ENCODE assay signal across 8 cellular contexts in the genomic region with DNA sequence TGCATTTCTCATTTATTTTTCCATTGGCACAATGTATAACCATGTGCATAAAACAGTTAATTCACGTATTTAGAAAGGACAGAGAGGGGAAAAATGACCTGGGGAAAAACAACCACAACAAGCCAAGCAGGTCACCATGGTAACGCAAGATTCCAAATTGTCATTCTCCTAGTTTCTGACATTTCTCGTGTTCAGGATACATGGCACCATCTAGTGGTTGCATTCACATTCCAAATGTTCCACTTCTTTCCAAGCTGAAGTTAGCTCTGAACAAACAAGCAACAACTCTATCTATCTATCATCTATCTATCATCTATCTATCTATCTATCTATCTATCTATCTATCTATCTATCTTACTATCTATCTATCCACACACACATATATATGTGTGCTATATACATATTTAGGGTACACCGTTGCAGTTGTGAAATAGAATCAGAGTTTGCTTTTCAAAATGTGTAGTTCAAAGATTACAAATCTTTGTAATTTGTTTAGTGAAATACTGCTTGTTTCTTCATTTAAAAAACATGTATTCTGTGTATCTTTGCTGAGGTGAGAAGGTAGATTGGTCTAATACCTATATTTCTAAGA.
A peak's percentile ranks its signal among the peaks of the same experiment; 100 is the strongest.
DNase-seq lines count a peak whose midpoint lies in the region; ATAC-seq and TF ChIP-seq lines count a peak whose summit lies in the region.

No MANE protein-coding gene starts in this region.

- no peaks in the 10 kb centered on the region for H3K27me3 Mint-ChIP-seq in activated T-cell treated with anti-CD3 and anti-CD28 coated beads, Interleukin-2, amount 50 U/mL, for 72 hours (ENCODE audit: low read depth)
- H3K27me3 Mint-ChIP-seq in activated T-cell treated with anti-CD3 and anti-CD28 coated beads, Interleukin-2, amount 50 U/mL, for 4 hours (ENCODE audit: low read depth) = peaks cover 2% of the 10 kb centered on the region
- H3K27me3 Mint-ChIP-seq in nephron progenitor cell (ENCODE audit: low read depth, poor library complexity) = no peaks in the 10 kb centered on the region

- DNase-seq in activated T-cell treated with anti-CD3 and anti-CD28 coated beads, Interleukin-2, amount 50 U/mL, for 72 hours = peak; percentile 2 to 3
- DNase-seq in activated T-cell treated with anti-CD3 and anti-CD28 coated beads, Interleukin-2, amount 50 U/mL, for 4 hours = no peak
- DNase-seq in ecto neural progenitor cell (ENCODE audit: low spot score) (peak; percentile 47), nephron progenitor cell (peak; percentile 37)

- no peaks in the 10 kb centered on the region for H3K36me3 ChIP-seq in OCI-LY1 (ENCODE audit: insufficient read depth, low read length)

- H3K4me1 Mint-ChIP-seq in activated T-cell treated with anti-CD3 and anti-CD28 coated beads, Interleukin-2, amount 50 U/mL, for 72 hours (ENCODE audit: low read depth) = no peaks in the 10 kb centered on the region
- H3K4me1 Mint-ChIP-seq in activated T-cell treated with anti-CD3 and anti-CD28 coated beads, Interleukin-2, amount 50 U/mL, for 4 hours (ENCODE audit: low read depth) = no peaks in the 10 kb centered on the region
- peaks cover 6% of the 10 kb centered on the region for H3K4me1 Mint-ChIP-seq in nephron progenitor cell

- H3K4me2 ChIP-seq in OCI-LY1 (ENCODE audit: low read length) = no peak overlapping the region

- no peaks in the 10 kb centered on the region for H4K20me1 ChIP-seq in OCI-LY1 (ENCODE audit: insufficient read depth, low read length)

- no peak overlapping the region for H3K27ac Mint-ChIP-seq in activated T-cell treated with anti-CD3 and anti-CD28 coated beads, Interleukin-2, amount 50 U/mL, for 72 hours
- peak overlapping the region; percentile 84 for H3K27ac Mint-ChIP-seq in nephron progenitor cell

- H3K4me3 ChIP-seq in OCI-LY1 (ENCODE audit: low read depth, low read length, poor library complexity, severe bottlenecking) = no peak overlapping the region

- H3F3A ChIP-seq in OCI-LY1 (ENCODE audit: insufficient read depth, low read length) = no peaks in the 10 kb centered on the region

- no peak overlapping the region for H3K4me3 Mint-ChIP-seq in activated T-cell treated with anti-CD3 and anti-CD28 coated beads, Interleukin-2, amount 50 U/mL, for 72 hours
- no peak overlapping the region for H3K4me3 Mint-ChIP-seq in activated T-cell treated with anti-CD3 and anti-CD28 coated beads, Interleukin-2, amount 50 U/mL, for 4 hours
- no peak overlapping the region for H3K4me3 Mint-ChIP-seq in nephron progenitor cell

- H3K9me3 Mint-ChIP-seq in activated T-cell treated with anti-CD3 and anti-CD28 coated beads, Interleukin-2, amount 50 U/mL, for 72 hours = no peaks in the 10 kb centered on the region
- H3K9me3 Mint-ChIP-seq in activated T-cell treated with anti-CD3 and anti-CD28 coated beads, Interleukin-2, amount 50 U/mL, for 4 hours = no peaks in the 10 kb centered on the region
- H3K9me3 Mint-ChIP-seq in nephron progenitor cell = no peaks in the 10 kb centered on the region

- no peak overlapping the region for H3K27ac ChIP-seq in OCI-LY1 (ENCODE audit: low read depth, low read length, poor library complexity, severe bottlenecking)

- no peaks in the 10 kb centered on the region for H3K36me3 Mint-ChIP-seq in activated T-cell treated with anti-CD3 and anti-CD28 coated beads, Interleukin-2, amount 50 U/mL, for 72 hours (ENCODE audit: insufficient read depth in 2 of 2)
- no peaks in the 10 kb centered on the region for H3K36me3 Mint-ChIP-seq in activated T-cell treated with anti-CD3 and anti-CD28 coated beads, Interleukin-2, amount 50 U/mL, for 4 hours (ENCODE audit: insufficient read depth)
- H3K36me3 Mint-ChIP-seq in nephron progenitor cell (ENCODE audit: low read depth) = no peaks in the 10 kb centered on the region

- no peaks in the 10 kb centered on the region for H3K4me1 ChIP-seq in OCI-LY1 (ENCODE audit: insufficient read depth, low read length, severe bottlenecking)

- H3K79me2 ChIP-seq in OCI-LY1 (ENCODE audit: insufficient read depth, low read length) = no peaks in the 10 kb centered on the region

- H3K9me3 ChIP-seq in OCI-LY1 (ENCODE audit: low read length) = no peaks in the 10 kb centered on the region

- peak; percentile 60; the same call in 1 of the 2 replicates for TF ChIP-seq CTCF in OCI-LY1 (IDR thresholded peaks at IDR 0.05; ENCODE audit: low read length)
- peak; percentile 72 for TF ChIP-seq CTCF in nephron progenitor cell (IDR thresholded peaks at IDR 0.05)

- H2AFZ ChIP-seq in OCI-LY1 (ENCODE audit: low read length) = no peak overlapping the region

- no peak overlapping the region for H3K9ac ChIP-seq in OCI-LY1 (ENCODE audit: low read length)

- ATAC-seq in activated T-cell treated with anti-CD3 and anti-CD28 coated beads, Interleukin-2, amount 50 U/mL, for 72 hours (replicated peaks in 1 of 2) = no peak
- no peak for ATAC-seq in activated T-cell treated with anti-CD3 and anti-CD28 coated beads, Interleukin-2, amount 50 U/mL, for 4 hours
- ATAC-seq in HG02870 (IDR thresholded peaks at IDR 0.05; ENCODE audit: unreplicated experiment) (peak; percentile 55), GM19328 (IDR thresholded peaks at IDR 0.05; ENCODE audit: unreplicated experiment) (no peak), HG02884 (IDR thresholded peaks at IDR 0.05; ENCODE audit: unreplicated experiment) (no peak)

- H3K27me3 ChIP-seq in OCI-LY1 (ENCODE audit: insufficient read depth, low read length) = no peaks in the 10 kb centered on the region

- no peaks in the 10 kb centered on the region for H3K9me2 ChIP-seq in OCI-LY1 (ENCODE audit: low read depth, low read length)
